In genomic region chr3:52144034-52144795, GRCh38 we compare ENCODE assay signal across 7 cellular contexts. TPM values are rescaled to one million over a fixed set of nuclear protein-coding genes. Genes with fewer than 3 reads are reported as not detected.
DNase-seq lines count a peak whose midpoint lies in the region; FAIRE-seq and TF ChIP-seq lines count a peak whose summit lies in the region.

No MANE protein-coding gene starts in this region.

- H3K36me3 Mint-ChIP-seq in osteocyte (ENCODE audit: unreplicated experiment), result peaks cover 2% of the 10 kb centered on the region

- H3K9me3 ChIP-seq in thyroid gland, result no peaks in the 10 kb centered on the region

- in situ Hi-C loops in SK-MEL-5 (cut with HindIII; ENCODE audit: low pct_unique_long_range_greater_than_20kb, low sequenced_read_pairs), result no loop called here

- FAIRE-seq in HTR-8/SVneo (lab: Jason Lieb, UNC), result peak; percentile 95

- TF ChIP-seq CTCF in GM12873 (IDR thresholded peaks at IDR 0.05; ENCODE audit: insufficient read depth, low read depth, low read length, missing control alignments) (peak; percentile 97), osteocyte (IDR thresholded peaks at IDR 0.05) (peak; percentile 96), thyroid gland (IDR thresholded peaks at IDR 0.05) (peak; percentile 87 to 99 (median 96))

- H3K4me1 Mint-ChIP-seq in osteocyte (ENCODE audit: unreplicated experiment), result peaks cover 2% of the 10 kb centered on the region

- no peak overlapping the region for H3K4me3 ChIP-seq in thyroid gland (replicated peaks in 1 of 3)

- H3K36me3 ChIP-seq in thyroid gland, result no peaks in the 10 kb centered on the region

- DNase-seq in HTR-8/SVneo (ENCODE audit: insufficient read length, low spot score) (peak; percentile 85), SK-MEL-5 (ENCODE audit: low read depth, low spot score) (peak; percentile 73), foreskin melanocyte (peak; percentile 29), osteocyte (ENCODE audit: extremely low spot score, unreplicated experiment) (peak; percentile 93), thyroid gland (peak; percentile 87 to 91)
- peak; percentile 85 for DNase-seq in activated gamma-delta T cell treated with anti-CD3 and anti-CD28 coated beads, Interleukin-2, amount 50 U/mL, for 16 hours (ENCODE audit: low read depth)

- H3K27ac ChIP-seq in thyroid gland, result no peak overlapping the region

- no peaks in the 10 kb centered on the region for H3K4me1 ChIP-seq in thyroid gland

- no peaks in the 10 kb centered on the region for H3K9me3 Mint-ChIP-seq in osteocyte (ENCODE audit: unreplicated experiment)

- WGBS in thyroid gland, 2 donors, result 78% methylated on average over 3 of the region's 3 CpGs

- no peaks in the 10 kb centered on the region for H3K27me3 ChIP-seq in thyroid gland

- no peak overlapping the region for H3K4me3 Mint-ChIP-seq in osteocyte (ENCODE audit: unreplicated experiment)

- intact Hi-C loops in thyroid gland (cut with DNase I), result loop anchor here (2.0 kb wide), 1 partner anchor 143 kb away; no protein-coding TSS in a partner anchor

- no peak for TF ChIP-seq POLR2A in thyroid gland (IDR thresholded peaks at IDR 0.05)

- no peaks in the 10 kb centered on the region for H3K27me3 Mint-ChIP-seq in osteocyte (ENCODE audit: unreplicated experiment)

- no peak overlapping the region for H3K27ac Mint-ChIP-seq in osteocyte (ENCODE audit: unreplicated experiment)

RNA-seq across cellular contexts. Expression of gene POC1A, which starts 10.0 kb away (rescaled TPM):
- 7.7 and 11.5 TPM in 2 replicates for total RNA-seq in SK-MEL-5 (2014; rRNA removed; shearing (Covaris generic))
- 19.8 and 23.2 TPM in 2 replicates for polyA plus RNA-seq in SK-MEL-5 (2015; cell fraction: cytosol; rRNA removed)
- 23.2 and 27.8 TPM in 2 replicates for polyA plus RNA-seq in SK-MEL-5 (2015; cell fraction: nucleus; rRNA removed)
- 4.9 and 5.1 TPM in 2 replicates for total RNA-seq in osteocyte
- 1 to 10 TPM in 2 of 4 donors, under 1 TPM in 2; 0.40 to 2.8 (median 1.5) TPM for total RNA-seq in thyroid gland

RNA-seq across cellular contexts. Expression of gene ALAS1, which starts 53.7 kb away (rescaled TPM):
- 98.8 and 103 TPM in 2 replicates for total RNA-seq in SK-MEL-5 (2014; rRNA removed; shearing (Covaris generic))
- polyA plus RNA-seq in SK-MEL-5 (2015; cell fraction: cytosol; rRNA removed), result 149 and 152 TPM in 2 replicates
- 36.8 and 46.7 TPM in 2 replicates for polyA plus RNA-seq in SK-MEL-5 (2015; cell fraction: nucleus; rRNA removed)
- total RNA-seq in osteocyte (34.8 and 36.2 TPM in 2 replicates), thyroid gland (10 to 100 TPM; 27.7 to 51.9 (median 45.9) TPM)

Comparison
In these comparisons a context has a peak if more than half of its experiments do, and no peak if none do; other contexts are left out.
1. DNase-seq: peak in every context shown above with its lines; median percentile 93 in osteocyte; 89 in thyroid gland; 85 in HTR-8/SVneo; 85 in activated gamma-delta T cell treated with anti-CD3 and anti-CD28 coated beads, Interleukin-2, amount 50 U/mL, for 16 hours; 73 in SK-MEL-5; 29 in foreskin melanocyte.